In the genomic region with DNA sequence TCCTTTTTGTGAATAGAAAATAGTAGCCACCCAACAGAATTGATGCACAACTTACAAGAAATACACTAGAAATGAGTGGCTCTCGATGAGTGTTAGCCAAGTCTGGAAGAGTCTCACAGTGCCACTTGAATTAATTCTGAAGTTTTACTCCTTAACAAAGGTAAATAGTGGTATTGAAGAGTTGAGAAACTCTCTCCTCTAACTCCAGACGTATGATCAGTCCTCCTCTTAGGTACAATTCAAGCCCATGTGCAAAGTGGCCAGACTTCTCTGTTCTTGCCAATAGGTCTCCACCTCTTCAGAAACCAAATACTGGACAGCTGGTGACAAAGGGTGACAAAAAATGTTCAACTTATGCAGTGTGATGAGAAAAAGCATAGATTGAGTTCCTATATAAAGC, we compare ENCODE assay signal across 4 cellular contexts. TPM values are rescaled to one million over a fixed set of nuclear protein-coding genes. Genes with fewer than 3 reads are reported as not detected.
"Had no signal": no experiment of that assay in that cellular context is flagged by ENCODE, and none has a peak within 500 bp of the region (broad histone marks: within the 10 kb centered on the region; RNA-seq: fewer than 3 reads in every experiment).

No MANE protein-coding gene starts in this region.

- H3K4me3 ChIP-seq: GM12878 had no signal

- DNase-seq: GDM1, GF-D8 had no signal

- ATAC-seq: GM12878 had no signal

RNA-seq across cellular contexts. Expression of a gene that starts 38.5 kb away (rescaled TPM):
- total RNA-seq: G401, GM12878 had no signal
